Comparison of ENCODE assay signal across 16 cellular contexts in the genomic region with DNA sequence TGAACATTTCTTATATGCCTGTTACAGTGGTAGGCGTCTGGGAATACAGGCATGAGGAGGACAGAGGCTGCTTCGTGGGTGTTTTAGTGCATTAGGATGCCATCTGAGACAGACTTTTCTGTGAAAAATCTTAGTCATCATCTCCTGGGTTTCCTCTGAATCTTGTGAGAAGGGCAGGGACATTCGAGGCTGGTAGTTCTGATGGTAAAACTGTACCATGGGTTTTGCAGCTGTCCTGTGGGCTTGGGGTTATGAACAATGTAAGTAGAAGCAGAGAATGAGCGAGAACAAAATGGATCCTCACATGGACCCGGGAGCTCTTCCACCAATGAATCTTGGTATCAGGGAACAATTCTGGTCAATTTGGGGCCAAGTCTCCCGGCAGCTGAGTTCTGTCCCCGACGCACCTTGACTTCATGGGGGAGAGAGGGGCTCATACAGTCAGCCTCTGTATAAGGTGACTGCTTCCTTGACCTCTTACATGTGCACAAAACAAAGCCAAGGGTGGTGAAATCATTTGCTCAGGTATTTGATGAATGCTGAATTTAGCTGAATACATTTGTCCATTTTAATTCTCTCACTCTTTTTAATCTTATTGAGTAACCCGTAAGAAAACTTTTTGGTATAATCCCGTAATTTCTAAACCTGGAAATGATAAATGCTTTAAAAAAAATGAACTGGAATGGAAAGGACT.
DNase-seq lines count a peak whose midpoint lies in the region; ATAC-seq, FAIRE-seq and TF ChIP-seq lines count a peak whose summit lies in the region.
"Had no signal": no experiment of that assay in that cellular context is flagged by ENCODE, and none has a peak within 500 bp of the region (broad histone marks: within the 10 kb centered on the region; RNA-seq: fewer than 3 reads in every experiment).

No MANE protein-coding gene starts in this region.

- no peaks in the 10 kb centered on the region for H3K9me1 ChIP-seq in keratinocyte (ENCODE audit: control insufficient read depth, extremely low read depth, insufficient read depth, low read length)

- FAIRE-seq in keratinocyte (lab: Jason Lieb, UNC), result peak; percentile 39

- DNase-seq in stimulated activated naive CD8-positive, alpha-beta T cell treated with anti-CD3 and anti-CD28 coated beads, Interleukin-15, Interleukin-2, amounts not matched to agents 100 U/mL and 50 U/mL, for 24 hours, result no peak
- DNase-seq in stimulated activated naive CD8-positive, alpha-beta T cell treated with anti-CD3 and anti-CD28 coated beads, Interleukin-15, amount 100 ng/mL, for 72 hours, result no peak
- DNase-seq in keratinocyte (ENCODE audit: low read depth, low spot score) (no peak), NCI-H1092 treated with DMSO at 0.1 percent for 48 hours (lab: John Stamatoyannopoulos, UW) (no peak), posterior cingulate gyrus (no peak)
- DNase-seq in stimulated activated CD4-positive, alpha-beta T cell treated with anti-CD3 and anti-CD28 coated beads, Interleukin-4, amount 100 ng/mL, for 4 hours, result no peak
- DNase-seq: activated naive CD4-positive, alpha-beta T cell treated with anti-CD3 and anti-CD28 coated beads, Interleukin-2, amount 50 U/mL, for 16 hours; CD8-positive, alpha-beta memory T cell; effector CD4-positive, alpha-beta T cell; MV-4-11; NCI-H510A; SHP77 treated with DMSO at 0.1 percent for 48 hours; stimulated activated naive CD4-positive, alpha-beta T cell treated with Interleukin-2 at 50 U/mL for 16 hours had no signal

- H3K27ac ChIP-seq in keratinocyte (ENCODE audit: control insufficient read depth, insufficient read depth, low read length), result peak overlapping the region; percentile 87
- H3K27ac ChIP-seq: HL-60 had no signal

- H3K9ac ChIP-seq in keratinocyte (ENCODE audit: control insufficient read depth, extremely low read depth, insufficient read depth, low read length), result peak overlapping the region; percentile 58

- H3K79me2 ChIP-seq in keratinocyte (ENCODE audit: control insufficient read depth, insufficient read depth, low read length), result no peaks in the 10 kb centered on the region

- H3K4me1 Mint-ChIP-seq in stimulated activated naive CD8-positive, alpha-beta T cell treated with anti-CD3 and anti-CD28 coated beads, Interleukin-15, amount 100 ng/mL, for 72 hours, result peaks cover 8% of the 10 kb centered on the region
- peaks cover 22% of the 10 kb centered on the region for H3K4me1 Mint-ChIP-seq in activated T-helper 17 cell treated with anti-CD3 and anti-CD28 coated beads, Interleukin-2, amount 50 U/mL, for 72 hours
- H3K4me1 Mint-ChIP-seq: CD8-positive, alpha-beta memory T cell had no signal

- peak overlapping the region; percentile 46 for H3K4me2 ChIP-seq in keratinocyte (ENCODE audit: control insufficient read depth, extremely low read depth, insufficient read depth, low read depth, low read length)

- H4K20me1 ChIP-seq in keratinocyte (ENCODE audit: control insufficient read depth, extremely low read depth, insufficient read depth, low read length), result no peaks in the 10 kb centered on the region

- peak overlapping the region; percentile 59 for H2AFZ ChIP-seq in keratinocyte (ENCODE audit: control insufficient read depth, low read length)

- no peak overlapping the region for H3K4me3 Mint-ChIP-seq in stimulated activated naive CD8-positive, alpha-beta T cell treated with anti-CD3 and anti-CD28 coated beads, Interleukin-15, amount 100 ng/mL, for 72 hours
- H3K4me3 Mint-ChIP-seq in activated T-helper 17 cell treated with anti-CD3 and anti-CD28 coated beads, Interleukin-2, amount 50 U/mL, for 72 hours, result peak overlapping the region; percentile 28
- H3K4me3 Mint-ChIP-seq: CD8-positive, alpha-beta memory T cell had no signal

- TF ChIP-seq CTCF in keratinocyte (optimal IDR thresholded peaks at IDR 0.05 in 1 of 3, IDR thresholded peaks at IDR 0.05 in 1 of 3, conservative IDR thresholded peaks at IDR 0.05 in 1 of 3; ENCODE audit: extremely low read depth in 1 of 3, insufficient read depth in 2 of 3, low read length in 3 of 3), result no peak

- no peaks in the 10 kb centered on the region for H3K36me3 Mint-ChIP-seq in activated T-helper 17 cell treated with anti-CD3 and anti-CD28 coated beads, Interleukin-2, amount 50 U/mL, for 72 hours (ENCODE audit: low read depth)

- peak; percentile 40 for ATAC-seq in stimulated activated naive CD8-positive, alpha-beta T cell treated with anti-CD3 and anti-CD28 coated beads, Interleukin-15, Interleukin-2, amounts not matched to agents 100 U/mL and 50 U/mL, for 24 hours
- no peak for ATAC-seq in stimulated activated naive CD8-positive, alpha-beta T cell treated with anti-CD3 and anti-CD28 coated beads, Interleukin-15, amount 100 ng/mL, for 72 hours
- peak; percentile 50 for ATAC-seq in activated T-helper 17 cell treated with anti-CD3 and anti-CD28 coated beads, Interleukin-2, amount 50 U/mL, for 72 hours (replicated peaks)
- ATAC-seq in HG02610 (IDR thresholded peaks at IDR 0.05; ENCODE audit: unreplicated experiment), result no peak

- H3K27me3 Mint-ChIP-seq in stimulated activated naive CD8-positive, alpha-beta T cell treated with anti-CD3 and anti-CD28 coated beads, Interleukin-15, amount 100 ng/mL, for 72 hours, result peaks cover 44% of the 10 kb centered on the region
- peaks cover 10% of the 10 kb centered on the region for H3K27me3 Mint-ChIP-seq in activated T-helper 17 cell treated with anti-CD3 and anti-CD28 coated beads, Interleukin-2, amount 50 U/mL, for 72 hours

- H3K4me3 ChIP-seq in keratinocyte (ENCODE audit: control insufficient read depth in 2 of 3, extremely low read depth in 1 of 3, insufficient read depth in 2 of 3, low read depth in 1 of 3, low read length in 3 of 3), result no peak overlapping the region

- no peaks in the 10 kb centered on the region for H3K9me3 ChIP-seq in keratinocyte (ENCODE audit: control insufficient read depth, low read depth, low read length)

- dilution Hi-C loops in keratinocyte (cut with MboI; ENCODE audit: extremely low pct_ligation_motif_present, low sequenced_read_pairs), result no loop called here

- H3K27ac Mint-ChIP-seq in stimulated activated naive CD8-positive, alpha-beta T cell treated with anti-CD3 and anti-CD28 coated beads, Interleukin-15, amount 100 ng/mL, for 72 hours, result no peak overlapping the region
- peak overlapping the region; percentile 54 for H3K27ac Mint-ChIP-seq in activated T-helper 17 cell treated with anti-CD3 and anti-CD28 coated beads, Interleukin-2, amount 50 U/mL, for 72 hours
- H3K27ac Mint-ChIP-seq: CD8-positive, alpha-beta memory T cell had no signal

- H3K27me3 ChIP-seq in keratinocyte (ENCODE audit: control insufficient read depth, extremely low read depth, insufficient read depth, low read length), result no peaks in the 10 kb centered on the region

- no peaks in the 10 kb centered on the region for H3K9me3 Mint-ChIP-seq in stimulated activated naive CD8-positive, alpha-beta T cell treated with anti-CD3 and anti-CD28 coated beads, Interleukin-15, amount 100 ng/mL, for 72 hours
- H3K9me3 Mint-ChIP-seq in activated T-helper 17 cell treated with anti-CD3 and anti-CD28 coated beads, Interleukin-2, amount 50 U/mL, for 72 hours, result no peaks in the 10 kb centered on the region
- H3K9me3 Mint-ChIP-seq: CD8-positive, alpha-beta memory T cell had no signal

- peaks cover 44% of the 10 kb centered on the region for H3K4me1 ChIP-seq in keratinocyte (ENCODE audit: control insufficient read depth, extremely low read depth, insufficient read depth, low read length)

- no peaks in the 10 kb centered on the region for H3K36me3 ChIP-seq in keratinocyte (ENCODE audit: control insufficient read depth in 2 of 2, extremely low read depth in 1 of 2, insufficient read depth in 2 of 2, low read length in 2 of 2)

- intact Hi-C loops in posterior cingulate gyrus (cut with DNase I), result no loop called here

Comparison
In these comparisons a context has a peak if more than half of its experiments do, and no peak if none do; other contexts are left out.
1. ATAC-seq: peak in stimulated activated naive CD8-positive, alpha-beta T cell treated with anti-CD3 and anti-CD28 coated beads, Interleukin-15, Interleukin-2, amounts not matched to agents 100 U/mL and 50 U/mL, for 24 hours (single experiment) and activated T-helper 17 cell treated with anti-CD3 and anti-CD28 coated beads, Interleukin-2, amount 50 U/mL, for 72 hours (single experiment); none in stimulated activated naive CD8-positive, alpha-beta T cell treated with anti-CD3 and anti-CD28 coated beads, Interleukin-15, amount 100 ng/mL, for 72 hours (single experiment) and HG02610 (single experiment).